In genomic region chr20:5553194-5553815, GRCh38 we compare ENCODE assay signal across 9 cellular contexts.
"Had no signal": no experiment of that assay in that cellular context is flagged by ENCODE, and none has a peak within 500 bp of the region (broad histone marks: within the 10 kb centered on the region; RNA-seq: fewer than 3 reads in every experiment).

No MANE protein-coding gene starts in this region.

- H3K27me3 ChIP-seq: ascending aorta, breast epithelium, ovary, sigmoid colon, thyroid gland, vagina had no signal

- H3K36me3 ChIP-seq: breast epithelium, ovary had no signal

- H3K4me3 ChIP-seq: ascending aorta, breast epithelium, ovary, sigmoid colon, thyroid gland, vagina had no signal

- DNase-seq: activated CD4-positive, CD25-positive, alpha-beta regulatory T cell treated with anti-CD3 and anti-CD28 coated beads, Interleukin-2, amount 50 U/mL, for 72 hours; activated effector memory CD4-positive, alpha-beta T cell treated with Interleukin-2 at 50 U/mL for 16 hours; ovary; sigmoid colon; stimulated activated CD4-positive, alpha-beta T cell treated with anti-CD3 and anti-CD28 coated beads, Interleukin-1b, Interleukin-23, amount 100 ng/mL, for 48 hours; thyroid gland had no signal

- H3K27ac ChIP-seq: ascending aorta, breast epithelium, ovary, sigmoid colon, thyroid gland, vagina had no signal

- H3K4me1 ChIP-seq: ascending aorta, breast epithelium, sigmoid colon, vagina had no signal

- H3K9me3 ChIP-seq: ascending aorta, breast epithelium, ovary, sigmoid colon, thyroid gland, vagina had no signal
